Comparison of ENCODE assay signal across 25 cellular contexts in the genomic region with DNA sequence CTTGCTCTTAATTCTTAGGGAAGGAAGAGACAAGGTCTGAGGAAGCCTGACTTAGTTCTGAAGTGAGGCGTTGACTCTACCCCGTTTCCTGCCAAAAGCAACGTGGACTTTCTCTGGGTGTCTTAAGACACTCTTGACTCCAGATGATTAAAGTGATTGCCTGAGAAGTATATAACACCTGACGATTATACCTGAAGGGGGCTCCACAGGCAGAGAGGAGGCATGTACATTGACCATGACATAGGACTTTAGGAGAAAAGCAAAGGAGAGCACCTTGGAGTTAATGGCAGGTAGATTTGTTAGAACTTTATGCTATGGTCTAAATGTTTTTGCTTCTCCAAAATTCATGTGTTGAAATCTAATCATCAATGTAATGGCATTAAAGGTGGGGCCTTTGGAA. TPM values are rescaled to one million over a fixed set of nuclear protein-coding genes. Genes with fewer than 3 reads are reported as not detected.
DNase-seq lines count a peak whose midpoint lies in the region; ATAC-seq, FAIRE-seq and TF ChIP-seq lines count a peak whose summit lies in the region.
"Had no signal": no experiment of that assay in that cellular context is flagged by ENCODE, and none has a peak within 500 bp of the region (broad histone marks: within the 10 kb centered on the region; RNA-seq: fewer than 3 reads in every experiment).

No MANE protein-coding gene starts in this region.

- H2BK5ac ChIP-seq in H1 (ENCODE audit: low read depth, low read length), result no peak overlapping the region

- TF ChIP-seq CTCF in breast epithelium (IDR thresholded peaks at IDR 0.05), result no peak
- TF ChIP-seq CTCF in MCF 10A (IDR thresholded peaks at IDR 0.05; ENCODE audit: unreplicated experiment), result no peak
- TF ChIP-seq CTCF in H1 (IDR thresholded peaks at IDR 0.05; ENCODE audit: control extremely low read depth in 1 of 3, insufficient read depth in 1 of 3, low read depth in 1 of 3, low read length in 3 of 3), result peak in 2 of 3 experiments; percentile 11 to 14; a peak in 1 of 4 replicates
- TF ChIP-seq CTCF in keratinocyte (optimal IDR thresholded peaks at IDR 0.05 in 1 of 3, IDR thresholded peaks at IDR 0.05 in 1 of 3, conservative IDR thresholded peaks at IDR 0.05 in 1 of 3; ENCODE audit: extremely low read depth in 1 of 3, insufficient read depth in 2 of 3, low read length in 3 of 3), result no peak
- no peak for TF ChIP-seq CTCF in transverse colon (IDR thresholded peaks at IDR 0.05)

- H3K27ac ChIP-seq in breast epithelium (peak overlapping the region; percentile 30 to 72), H1 (ENCODE audit: low read depth, low read length) (no peak overlapping the region), keratinocyte (ENCODE audit: control insufficient read depth, insufficient read depth, low read length) (no peak overlapping the region), transverse colon (no peak overlapping the region)
- H3K27ac ChIP-seq: 22Rv1, BLaER1, GM23248 had no signal

- FAIRE-seq in H1 (lab: Jason Lieb, UNC) (no peak), keratinocyte (lab: Jason Lieb, UNC) (peak; percentile 41)
- FAIRE-seq: A204.1, D721Med, GM12878, GM19239, H54 had no signal

- H3K27me3 ChIP-seq in breast epithelium (no peaks in the 10 kb centered on the region), H1 (replicated peaks in 1 of 4; ENCODE audit: control insufficient read depth in 3 of 4, extremely low read depth in 1 of 4, insufficient read depth in 3 of 4, low read length in 3 of 4) (no peaks in the 10 kb centered on the region), keratinocyte (ENCODE audit: control insufficient read depth, extremely low read depth, insufficient read depth, low read length) (no peaks in the 10 kb centered on the region), transverse colon (no peaks in the 10 kb centered on the region)
- H3K27me3 ChIP-seq: BLaER1 had no signal

- DNase-seq in breast epithelium (ENCODE audit: low spot score in 2 of 2), result no peak
- no peak for DNase-seq in MCF 10A (ENCODE audit: unreplicated experiment)
- no peak for DNase-seq in H1 (ENCODE audit: low read depth in 1 of 2, low spot score in 2 of 2)
- DNase-seq in keratinocyte (ENCODE audit: low read depth, low spot score), result no peak
- DNase-seq in left colon, result no peak
- DNase-seq in C1 segment of cervical spinal cord (lab: John Stamatoyannopoulos, UW), result no peak
- DNase-seq in transverse colon, result no peak
- DNase-seq in NCI-H226, result no peak
- DNase-seq: CD4-positive, alpha-beta T cell; CD8-positive, alpha-beta memory T cell; DMS 273 treated with DMSO at 0.1 percent for 48 hours; DMS79; EL; GDM1; GM23248; HCEC 1CT had no signal

- POLR2A ChIA-PET in MCF 10A (lab: Yijun Ruan, JAX), result interaction anchor here (1.8 to 4.0 kb wide), 2 partner anchors 12 to 16 kb away, joined by 7 to 47 read pairs; partner anchors contain the start of gene ITGB8
- POLR2A ChIA-PET in H1 (lab: Charles Lee; ENCODE audit: partially characterized antibody), result no interaction called here

- no peak overlapping the region for H4K5ac ChIP-seq in H1 (ENCODE audit: insufficient read length, low read depth, low read length)

- no peaks in the 10 kb centered on the region for H4K20me1 ChIP-seq in H1 (replicated peaks in 1 of 2; ENCODE audit: control insufficient read depth in 1 of 2, insufficient read depth in 2 of 2, low read length in 2 of 2)
- H4K20me1 ChIP-seq in keratinocyte (ENCODE audit: control insufficient read depth, extremely low read depth, insufficient read depth, low read length), result no peaks in the 10 kb centered on the region
- H4K20me1 ChIP-seq: BLaER1 had no signal

- H2AK5ac ChIP-seq in H1 (ENCODE audit: low read depth, low read length), result no peak overlapping the region

- H2BK15ac ChIP-seq in H1 (ENCODE audit: low read length), result no peak overlapping the region

- no peak overlapping the region for H3K4me2 ChIP-seq in H1 (ENCODE audit: insufficient read depth in 1 of 2, low read depth in 2 of 2, low read length in 2 of 2)
- H3K4me2 ChIP-seq in keratinocyte (ENCODE audit: control insufficient read depth, extremely low read depth, insufficient read depth, low read depth, low read length), result no peak overlapping the region
- H3K4me2 ChIP-seq: BLaER1 had no signal

- H3K79me2 ChIP-seq in H1 (ENCODE audit: control insufficient read depth in 1 of 2, insufficient read depth in 2 of 2, low read length in 2 of 2) (no peaks in the 10 kb centered on the region), keratinocyte (ENCODE audit: control insufficient read depth, insufficient read depth, low read length) (peaks cover 20% of the 10 kb centered on the region)

- H4K91ac ChIP-seq in H1 (replicated peaks; ENCODE audit: insufficient read length, low read length), result no peak overlapping the region

- 82% methylated on average over 4 of the region's 4 CpGs; no CpG with 5 or more reads in 1 of the 2 experiments for WGBS in H1 (ENCODE audit: extremely low coverage in 1 of 2, insufficient coverage in 1 of 2, insufficient read length in 1 of 2, insufficient replicate concordance in 2 of 2, low coverage in 1 of 2, low lambda C conversion rate in 2 of 2, missing lambda C conversion rate in 1 of 2), 2 experiments
- 87 to 95% methylated on average over 3 to 4 of the region's 4 CpGs for WGBS in transverse colon (ENCODE audit: low coverage in 1 of 2), 2 donors

- peaks cover 24% of the 10 kb centered on the region for H3K36me3 Mint-ChIP-seq in MCF 10A (ENCODE audit: insufficient read depth, unreplicated experiment)
- H3K36me3 Mint-ChIP-seq: CD14-positive monocyte; CD8-positive, alpha-beta memory T cell had no signal

- H3K27me3 Mint-ChIP-seq in MCF 10A (ENCODE audit: insufficient read depth, unreplicated experiment), result no peaks in the 10 kb centered on the region
- H3K27me3 Mint-ChIP-seq: CD8-positive, alpha-beta memory T cell had no signal

- no peak overlapping the region for H2BK20ac ChIP-seq in H1 (ENCODE audit: low read length)

- no peak overlapping the region for H3K56ac ChIP-seq in H1 (replicated peaks; ENCODE audit: insufficient read length, low read depth, low read length)

- no peaks in the 10 kb centered on the region; the same call in 1 of the 2 replicates for H3K79me1 ChIP-seq in H1 (ENCODE audit: low read depth, low read length)

- no peaks in the 10 kb centered on the region for H3K9me1 ChIP-seq in keratinocyte (ENCODE audit: control insufficient read depth, extremely low read depth, insufficient read depth, low read length)

- no peaks in the 10 kb centered on the region for H3K9me3 ChIP-seq in breast epithelium
- H3K9me3 ChIP-seq in H1 (ENCODE audit: insufficient read depth in 2 of 2, low read depth in 1 of 2, low read length in 1 of 2), result no peaks in the 10 kb centered on the region
- no peaks in the 10 kb centered on the region for H3K9me3 ChIP-seq in keratinocyte (ENCODE audit: control insufficient read depth, low read depth, low read length)
- no peaks in the 10 kb centered on the region for H3K9me3 ChIP-seq in transverse colon
- H3K9me3 ChIP-seq: BLaER1 had no signal

- no peak overlapping the region for H4K8ac ChIP-seq in H1 (ENCODE audit: extremely low read depth, insufficient read depth, low read length)

- H3K23me2 ChIP-seq in H1 (ENCODE audit: low read depth, low read length), result no peaks in the 10 kb centered on the region

- no peak overlapping the region for H3K9ac ChIP-seq in H1 (replicated peaks in 1 of 4; ENCODE audit: extremely low read depth in 1 of 4, low read depth in 3 of 4, low read length in 3 of 4)
- H3K9ac ChIP-seq in keratinocyte (ENCODE audit: control insufficient read depth, extremely low read depth, insufficient read depth, low read length), result no peak overlapping the region
- H3K9ac ChIP-seq: BLaER1, GM23248 had no signal

- H3K4me1 Mint-ChIP-seq in MCF 10A (ENCODE audit: insufficient read depth, unreplicated experiment), result peaks cover 26% of the 10 kb centered on the region
- H3K4me1 Mint-ChIP-seq: B cell; CD8-positive, alpha-beta memory T cell had no signal

- BruUV-seq in MCF 10A (replicated peaks; lab: Mats Ljungman, UMichigan), result no TSS peak

- H3K36me3 ChIP-seq in breast epithelium (no peaks in the 10 kb centered on the region), H1 (ENCODE audit: control insufficient read depth in 2 of 4, insufficient read depth in 4 of 4, low read length in 3 of 4) (no peaks in the 10 kb centered on the region), keratinocyte (ENCODE audit: control insufficient read depth in 2 of 2, extremely low read depth in 1 of 2, insufficient read depth in 2 of 2, low read length in 2 of 2) (no peaks in the 10 kb centered on the region), transverse colon (no peaks in the 10 kb centered on the region)
- H3K36me3 ChIP-seq: BLaER1 had no signal

- no peak overlapping the region for H3K18ac ChIP-seq in H1 (ENCODE audit: extremely low read depth, low read length)

- in situ Hi-C loops in transverse colon (cut with MboI; ENCODE audit: low pct_ligation_motif_present in 1 of 4, low pct_unique_long_range_greater_than_20kb in 1 of 4, low sequenced_read_pairs in 3 of 4), result loop anchor here in 1 of 4 donors (25.0 kb wide), 1 partner anchor 584 kb away; the partner anchor contains the start of gene TMEM196

- H3K4me3 ChIP-seq in breast epithelium (no peak overlapping the region), H1 (ENCODE audit: extremely low read depth in 1 of 4, insufficient read depth in 2 of 4, low read depth in 3 of 4, low read length in 4 of 4) (no peak overlapping the region), keratinocyte (ENCODE audit: control insufficient read depth in 2 of 3, extremely low read depth in 1 of 3, insufficient read depth in 2 of 3, low read depth in 1 of 3, low read length in 3 of 3) (no peak overlapping the region), transverse colon (no peak overlapping the region)
- H3K4me3 ChIP-seq: BLaER1, GM12878, GM23248 had no signal

- no peak overlapping the region for H2BK120ac ChIP-seq in H1 (replicated peaks; ENCODE audit: low read depth, low read length)

- no peaks in the 10 kb centered on the region for H3K9me3 Mint-ChIP-seq in MCF 10A (ENCODE audit: unreplicated experiment)

- H3K4me3 Mint-ChIP-seq in MCF 10A (ENCODE audit: unreplicated experiment), result no peak overlapping the region
- H3K4me3 Mint-ChIP-seq: B cell; CD14-positive monocyte; CD4-positive, alpha-beta T cell; CD8-positive, alpha-beta memory T cell had no signal

- H2BK12ac ChIP-seq in H1 (ENCODE audit: low read depth, low read length), result no peak overlapping the region

- dilution Hi-C loops in keratinocyte (cut with MboI; ENCODE audit: extremely low pct_ligation_motif_present, low sequenced_read_pairs), result no loop called here

- CTCF ChIA-PET in MCF 10A (lab: Yijun Ruan, JAX), result no interaction called here
- CTCF ChIA-PET in H1 (lab: Charles Lee; ENCODE audit: partially characterized antibody), result no interaction called here

- no peak overlapping the region for H3K27ac Mint-ChIP-seq in MCF 10A (ENCODE audit: low read depth, unreplicated experiment)
- H3K27ac Mint-ChIP-seq: B cell; CD14-positive monocyte; CD4-positive, alpha-beta T cell; CD8-positive, alpha-beta memory T cell had no signal

- no peak for ATAC-seq in left colon
- ATAC-seq: GM12878 had no signal

- no peak for TF ChIP-seq POLR2A in breast epithelium (IDR thresholded peaks at IDR 0.05)
- TF ChIP-seq POLR2A in H1 (IDR thresholded peaks at IDR 0.05; ENCODE audit: control extremely low read depth in 1 of 2, low read depth in 2 of 2, low read length in 2 of 2), result no peak
- TF ChIP-seq POLR2A in transverse colon (IDR thresholded peaks at IDR 0.05), result no peak

- H3K4ac ChIP-seq in H1 (replicated peaks; ENCODE audit: insufficient read length, low read depth, low read length), result no peak overlapping the region

- peak; percentile 12 to 40; a peak in 2 of 4 replicates for TF ChIP-seq RAD21 in H1 (IDR thresholded peaks at IDR 0.05 in 1 of 2, conservative IDR thresholded peaks at IDR 0.05 in 1 of 2; ENCODE audit: low read depth in 2 of 2, low read length in 2 of 2)

- intact Hi-C loops in breast epithelium (cut with DNase I; ENCODE audit: low total_unique reads), result no loop called here
- intact Hi-C loops in MCF 10A (cut with micrococcal nuclease), result no loop called here
- intact Hi-C loops in left colon (cut with DNase I, micrococcal nuclease), result no loop called here
- intact Hi-C loops in transverse colon (cut with DNase I; ENCODE audit: low total_unique reads), result no loop called here

- no peaks in the 10 kb centered on the region for H3K4me1 ChIP-seq in breast epithelium
- peaks cover 0 to under 1% (median 0%) of the 10 kb centered on the region in 4 experiments; a peak in 3 of 7 replicates for H3K4me1 ChIP-seq in H1 (replicated peaks in 1 of 4; ENCODE audit: control insufficient read depth in 3 of 4, insufficient read depth in 4 of 4, low read length in 3 of 4)
- peaks cover 38% of the 10 kb centered on the region for H3K4me1 ChIP-seq in keratinocyte (ENCODE audit: control insufficient read depth, extremely low read depth, insufficient read depth, low read length)
- peaks cover 0 to 17% (median 7%) of the 10 kb centered on the region in 4 donors for H3K4me1 ChIP-seq in transverse colon
- H3K4me1 ChIP-seq: BLaER1 had no signal

- TF ChIP-seq EP300 in H1 (IDR thresholded peaks at IDR 0.05; ENCODE audit: borderline replicate concordance in 1 of 2, low read depth in 2 of 2, low read length in 2 of 2) (no peak), transverse colon (IDR thresholded peaks at IDR 0.05; ENCODE audit: low read depth) (no peak)

- no peak overlapping the region for H3K14ac ChIP-seq in H1 (ENCODE audit: insufficient read length)

- no peak overlapping the region for H2AFZ ChIP-seq in H1 (ENCODE audit: low read length)
- H2AFZ ChIP-seq in keratinocyte (ENCODE audit: control insufficient read depth, low read length), result no peak overlapping the region
- H2AFZ ChIP-seq: GM23248 had no signal

- no peak overlapping the region for H3K23ac ChIP-seq in H1 (ENCODE audit: insufficient read length)

RNA-seq across cellular contexts. Expression of gene ITGB8, which starts 15.9 kb away (rescaled TPM):
- total RNA-seq in breast epithelium (100 to 1,000 TPM in 1 of 3 donors, 10 to 100 TPM in 1, 1 to 10 TPM in 1; 1.6 to 154 (median 52.1) TPM), MCF 10A (2022) (25.0 and 38.1 TPM in 2 replicates), left colon (1 to 10 TPM; 8.8 to 8.9 TPM), transverse colon (10 to 100 TPM in 1 of 4 donors, 1 to 10 TPM in 3; 3.0 to 14.0 (median 8.6) TPM)
- 3.6 TPM in 2 replicates for total RNA-seq in H1 (2021; fragmentation: NEBNext Ultra II Directional; extraction: Animal tissue kit (Norgen Biotek cat#: 25700))
- polyA plus RNA-seq in H1 (2011; rRNA removed) (0.96 and 1.2 TPM in 2 replicates), keratinocyte (8.3 to 14.3 TPM (median 10.9 TPM) in 3 replicates)
- 0.93 TPM for polyA plus RNA-seq in H1 (2011; cell fraction: cytosol; rRNA removed)
- 2.5 TPM for polyA plus RNA-seq in H1 (2011; cell fraction: nucleus; rRNA removed)
- 1.1 to 2.0 TPM (median 1.4 TPM) in 4 replicates for polyA plus RNA-seq in H1 (2012, experiment 1 of 2)
- 0.30 TPM for polyA plus RNA-seq in H1 (2012, experiment 2 of 2)
- polyA plus RNA-seq in H1 (2013, experiment 1 of 2), result 1.3 TPM
- polyA plus RNA-seq in H1 (2013, experiment 2 of 2), result 1.1 TPM
- 9.1 and 11.9 TPM in 2 replicates for polyA minus RNA-seq in H1 (2011; rRNA and poly(A)+ RNA removed)
- polyA minus RNA-seq in H1 (2011; cell fraction: cytosol; rRNA and poly(A)+ RNA removed), result 4.2 TPM
- 28.3 TPM for polyA minus RNA-seq in H1 (2011; cell fraction: nucleus; rRNA and poly(A)+ RNA removed)
- 5.0 TPM for polyA plus RNA-seq in keratinocyte (2011; ENCODE audit: low read depth)
- polyA plus RNA-seq in keratinocyte (2011; cell fraction: cytosol; rRNA removed), result 2.7 and 6.3 TPM in 2 replicates
- polyA plus RNA-seq in keratinocyte (2011; cell fraction: nucleus; rRNA removed), result 16.3 and 19.7 TPM in 2 replicates
- polyA plus RNA-seq in keratinocyte (2012; ENCODE audit: low replicate concordance), result 9.8 and 12.7 TPM in 2 replicates
- polyA minus RNA-seq in keratinocyte, result 27.1 to 59.0 TPM (median 50.8 TPM) in 3 replicates
- polyA minus RNA-seq in keratinocyte (2011; cell fraction: cytosol; rRNA and poly(A)+ RNA removed), result 25.1 TPM
- polyA minus RNA-seq in keratinocyte (2011; cell fraction: nucleus; rRNA and poly(A)+ RNA removed), result 65.6 and 86.9 TPM in 2 replicates
- total RNA-seq: CD4-positive, alpha-beta T cell had no signal
- polyA plus RNA-seq: CD8-positive, alpha-beta memory T cell had no signal

Comparison
In these comparisons a context has a peak if more than half of its experiments do, and no peak if none do; other contexts are left out.
1. H3K27ac ChIP-seq: peak in breast epithelium (2 of 2); none in H1 (single experiment), keratinocyte (single experiment) and transverse colon (0 of 4).
2. CTCF ChIP-seq: peak in H1 (2 of 3); none in breast epithelium (0 of 3), MCF 10A (single experiment), keratinocyte (0 of 3) and transverse colon (0 of 5).